Comparison of ENCODE assay signal across 17 cellular contexts in genomic region chr17:58668598-58668935, GRCh38. TPM values are rescaled to one million over a fixed set of nuclear protein-coding genes. Genes with fewer than 3 reads are reported as not detected.
DNase-seq lines count a peak whose midpoint lies in the region; ATAC-seq, FAIRE-seq and TF ChIP-seq lines count a peak whose summit lies in the region.
"Had no signal": no experiment of that assay in that cellular context is flagged by ENCODE, and none has a peak within 500 bp of the region (broad histone marks: within the 10 kb centered on the region; RNA-seq: fewer than 3 reads in every experiment).

No MANE protein-coding gene starts in this region.

- no peak for TF ChIP-seq POLR2A in stomach (IDR thresholded peaks at IDR 0.05)

- no peaks in the 10 kb centered on the region for H3K36me3 Mint-ChIP-seq in GM23338 (ENCODE audit: low read depth)
- H3K36me3 Mint-ChIP-seq: CD8-positive, alpha-beta T cell had no signal

- H3F3A ChIP-seq in GM23338 (replicated peaks; ENCODE audit: low read depth): no peaks in the 10 kb centered on the region

- no peak for TF ChIP-seq EP300 in stomach (IDR thresholded peaks at IDR 0.05)

- intact Hi-C loops in kidney (cut with DNase I): no loop called here
- intact Hi-C loops in stomach (cut with DNase I; ENCODE audit: low total_unique reads): no loop called here

- WGBS in stomach, 5 donors: 74 to 84% (median 76%) methylated on average over 2 of the region's 2 CpGs

- FAIRE-seq in kidney (lab: Jason Lieb, UNC) (no peak), HTR-8/SVneo (lab: Jason Lieb, UNC) (no peak)
- FAIRE-seq: A204.1, GM19239, H1 had no signal

- H3K27me3 Mint-ChIP-seq in GM23338 (ENCODE audit: insufficient read depth, low read depth, poor library complexity): no peaks in the 10 kb centered on the region

- H3K9me3 ChIP-seq in RWPE2 (ENCODE audit: severe bottlenecking) (no peaks in the 10 kb centered on the region), kidney (ENCODE audit: control insufficient read depth in 1 of 2, low read length in 2 of 2) (no peaks in the 10 kb centered on the region), stomach (no peaks in the 10 kb centered on the region)
- H3K9me3 ChIP-seq: HAP-1 had no signal

- ATAC-seq in GM23338 (no peak), RWPE2 (ENCODE audit: low read depth) (no peak)
- ATAC-seq: CD8-positive, alpha-beta T cell had no signal

- no peaks in the 10 kb centered on the region for H3K79me2 ChIP-seq in GM23338 (replicated peaks; ENCODE audit: insufficient read depth)

- DNase-seq in GM23338 (ENCODE audit: low spot score) (no peak), RWPE2 (ENCODE audit: low spot score) (no peak), kidney (peak; percentile 5), stomach (no peak), NCI-H128 (lab: John Stamatoyannopoulos, UW; ENCODE audit: unreplicated experiment) (no peak), HTR-8/SVneo (ENCODE audit: insufficient read length, low spot score) (no peak)
- DNase-seq: C1 segment of cervical spinal cord; CD8-positive, alpha-beta T cell; GF-D8 had no signal

- H3K4me2 ChIP-seq in GM23338: no peak overlapping the region

- H3K9ac ChIP-seq in kidney (ENCODE audit: low read length in 2 of 2): no peak overlapping the region

- no peak overlapping the region for H3K4me3 Mint-ChIP-seq in GM23338
- H3K4me3 Mint-ChIP-seq: B cell; CD8-positive, alpha-beta T cell had no signal

- H2AFZ ChIP-seq in GM23338: peak overlapping the region; percentile 88

- H3K4me1 Mint-ChIP-seq in GM23338: peaks cover 13% of the 10 kb centered on the region

- H3K27ac ChIP-seq in 22Rv1 (peak overlapping the region; percentile 92), GM23338 (ENCODE audit: low read depth) (no peak overlapping the region), RWPE2 (ENCODE audit: poor library complexity, severe bottlenecking) (peak overlapping the region; percentile 39), kidney (ENCODE audit: low read depth in 2 of 2, low read length in 2 of 2) (no peak overlapping the region), stomach (no peak overlapping the region)
- H3K27ac ChIP-seq: HL-60 had no signal

- no peak overlapping the region for H3K4me3 ChIP-seq in GM23338
- H3K4me3 ChIP-seq in RWPE2 (ENCODE audit: severe bottlenecking): no peak overlapping the region
- H3K4me3 ChIP-seq in kidney (ENCODE audit: low read length in 2 of 2): no peak overlapping the region
- no peak overlapping the region for H3K4me3 ChIP-seq in stomach
- H3K4me3 ChIP-seq: HAP-1 had no signal

- H3K4me1 ChIP-seq in GM23338 (ENCODE audit: insufficient read depth): peaks cover 10% of the 10 kb centered on the region; the same call in 1 of the 2 replicates
- H3K4me1 ChIP-seq in RWPE2 (ENCODE audit: insufficient read depth, poor library complexity, severe bottlenecking): peaks cover 16% of the 10 kb centered on the region
- peaks cover 0 to 4% of the 10 kb centered on the region in 2 donors for H3K4me1 ChIP-seq in kidney (ENCODE audit: control insufficient read depth in 1 of 2, insufficient read depth in 1 of 2, low read depth in 1 of 2, low read length in 2 of 2)
- H3K4me1 ChIP-seq in stomach: no peaks in the 10 kb centered on the region
- H3K4me1 ChIP-seq: HAP-1 had no signal

- no peaks in the 10 kb centered on the region for H3K9me2 ChIP-seq in GM23338 (ENCODE audit: insufficient read depth)

- H3K36me3 ChIP-seq in GM23338 (ENCODE audit: insufficient read depth): no peaks in the 10 kb centered on the region
- no peaks in the 10 kb centered on the region for H3K36me3 ChIP-seq in RWPE2 (ENCODE audit: low read depth)
- H3K36me3 ChIP-seq in kidney (ENCODE audit: control insufficient read depth in 1 of 2, insufficient read depth in 2 of 2, low read length in 2 of 2): no peaks in the 10 kb centered on the region
- H3K36me3 ChIP-seq in stomach: no peaks in the 10 kb centered on the region
- H3K36me3 ChIP-seq: HAP-1 had no signal

- H3K9me3 Mint-ChIP-seq in GM23338: no peaks in the 10 kb centered on the region
- H3K9me3 Mint-ChIP-seq: CD8-positive, alpha-beta T cell had no signal

- H3K27ac Mint-ChIP-seq in GM23338: no peak overlapping the region
- H3K27ac Mint-ChIP-seq: B cell; CD8-positive, alpha-beta T cell had no signal

- H4K20me1 ChIP-seq in GM23338 (replicated peaks; ENCODE audit: insufficient read depth): no peaks in the 10 kb centered on the region

- TF ChIP-seq CTCF in 22Rv1 (IDR thresholded peaks at IDR 0.05): no peak
- TF ChIP-seq CTCF in GM23338 (conservative IDR thresholded peaks at IDR 0.05; ENCODE audit: low read depth in 2 of 2): no peak
- no peak for TF ChIP-seq CTCF in RWPE2 (IDR thresholded peaks at IDR 0.05; ENCODE audit: poor library complexity, severe bottlenecking)
- TF ChIP-seq CTCF in kidney (IDR thresholded peaks at IDR 0.05; ENCODE audit: borderline replicate concordance, extremely low read depth, insufficient read depth): no peak
- TF ChIP-seq CTCF in stomach (IDR thresholded peaks at IDR 0.05): no peak

- H3K27me3 ChIP-seq in GM23338 (ENCODE audit: insufficient read depth) (no peaks in the 10 kb centered on the region), RWPE2 (ENCODE audit: insufficient read depth, poor library complexity, severe bottlenecking) (no peaks in the 10 kb centered on the region), stomach (no peaks in the 10 kb centered on the region)

TF ChIP-seq in GM23338, 12 proteins besides CTCF, POLR2A, EP300 and RAD21 (continues in another document):
- TF ChIP-seq ETS1 (IDR thresholded peaks at IDR 0.05) (no peak), CREB1 (CRISPR knock-in tag; IDR thresholded peaks at IDR 0.05; ENCODE audit: low read depth) (no peak), EZH2 (IDR thresholded peaks at IDR 0.05; ENCODE audit: low read depth, unreplicated experiment) (no peak), STAT1 (IDR thresholded peaks at IDR 0.05; ENCODE audit: unreplicated experiment) (no peak)

RNA-seq across cellular contexts. Expression of gene TEX14, which starts 23.3 kb away (rescaled TPM):
- 0.78 and 0.80 TPM in 2 replicates for total RNA-seq in GM23338 (2014; rRNA removed; shearing (Covaris generic))
- polyA plus RNA-seq in GM23338 (2016; fragmentation: Nextera tagmentation; extraction: Ambion mirVana) (2.5 and 2.6 TPM in 2 replicates), kidney (ENCODE audit: insufficient read depth, low read depth, low replicate concordance) (0.09 TPM), stomach (under 1 TPM in 2 of 3 donors, not detected in 1; 0.03 to 0.06 TPM)
- total RNA-seq in kidney (0.22 TPM), stomach (not detected)
- total RNA-seq: IMR-90 had no signal
- polyA plus RNA-seq: IMR-90 had no signal

RNA-seq across cellular contexts. Expression of gene RAD51C, which starts 23.8 kb away (rescaled TPM):
- total RNA-seq in GM23338 (2014; rRNA removed; shearing (Covaris generic)): 9.3 and 19.6 TPM in 2 replicates
- polyA plus RNA-seq in GM23338 (2016; fragmentation: Nextera tagmentation; extraction: Ambion mirVana) (25.5 and 33.6 TPM in 2 replicates), kidney (ENCODE audit: insufficient read depth, low read depth, low replicate concordance) (29.3 TPM), stomach (10 to 100 TPM; 13.7 to 22.9 (median 21.5) TPM)
- total RNA-seq in kidney (20.2 TPM), stomach (10 to 100 TPM in 3 of 5 donors, 1 to 10 TPM in 1, not detected in 1; 1.2 to 44.6 (median 23.7) TPM)

Comparison
In these comparisons a context has a peak if more than half of its experiments do, and no peak if none do; other contexts are left out.
1. H3K27ac ChIP-seq: peak in 22Rv1 (single experiment) and RWPE2 (single experiment); none in GM23338 (single experiment), kidney (0 of 2) and stomach (0 of 5).